ENCODE assay signal across 8 cellular contexts in the genomic region with DNA sequence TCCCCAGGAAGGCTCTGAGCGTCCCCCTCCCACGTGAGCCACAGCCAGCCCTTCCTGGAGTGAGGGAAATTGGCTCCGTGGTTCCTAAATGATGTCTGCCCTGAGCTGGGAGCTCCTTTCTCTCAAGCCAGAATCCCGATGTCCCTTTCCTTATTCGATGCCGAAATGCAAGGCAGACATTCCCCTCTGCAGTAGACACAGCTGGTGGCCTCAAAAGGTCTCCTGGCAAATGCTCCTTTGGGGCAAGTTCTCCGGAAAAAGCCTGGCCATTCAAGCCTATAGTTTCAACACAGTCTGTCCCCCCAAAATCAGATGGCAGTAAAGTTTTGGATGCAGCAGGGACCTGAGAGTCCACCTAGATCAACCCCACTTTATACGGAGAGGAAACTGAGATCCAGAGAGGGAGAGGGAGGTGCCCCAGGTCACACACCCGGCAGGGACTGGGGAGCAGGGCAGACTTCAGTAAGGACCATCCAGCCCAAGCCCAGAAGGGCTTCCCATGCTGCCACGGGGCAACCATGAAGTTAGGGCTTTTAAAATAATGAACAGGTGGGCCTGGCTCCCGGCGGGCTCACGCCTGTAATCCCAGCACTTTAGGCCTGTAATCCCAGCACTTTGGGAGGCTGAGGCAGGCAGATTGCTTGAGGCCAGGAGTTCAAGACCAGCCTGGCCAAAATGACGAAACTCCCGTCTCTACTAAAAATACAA.
DNase-seq lines count a peak whose midpoint lies in the region; ATAC-seq and TF ChIP-seq lines count a peak whose summit lies in the region.

No MANE protein-coding gene starts in this region.

- CTCF ChIA-PET in Caco-2 (lab: Charles Lee), result interaction anchor here (1.1 kb wide), 1 partner anchor 112 kb away, joined by 3 read pairs; no protein-coding TSS in a partner anchor

- DNase-seq in Caco-2 (no peak), NCI-H2227 (lab: John Stamatoyannopoulos, UW; ENCODE audit: unreplicated experiment) (peak; percentile 73), dermis blood vessel endothelial cell (peak; percentile 27), nephron progenitor cell (peak; percentile 15), CD1c-positive myeloid dendritic cell (ENCODE audit: extremely low spot score) (no peak)

- H3K27me3 ChIP-seq in Caco-2 (replicated peaks; ENCODE audit: control insufficient read depth, insufficient read depth, low read length), result no peaks in the 10 kb centered on the region

- peak overlapping the region; percentile 97 for H3K4me3 Mint-ChIP-seq in Caco-2 (ENCODE audit: unreplicated experiment)
- H3K4me3 Mint-ChIP-seq in nephron progenitor cell, result peak overlapping the region; percentile 93

- TF ChIP-seq CTCF in Caco-2 (IDR thresholded peaks at IDR 0.05; ENCODE audit: insufficient read depth in 1 of 2, low read depth in 1 of 2, low read length in 1 of 2, severe bottlenecking in 1 of 2, unreplicated experiment in 1 of 2) (no peak), nephron progenitor cell (IDR thresholded peaks at IDR 0.05) (no peak)

- H3K36me3 Mint-ChIP-seq in Caco-2 (ENCODE audit: insufficient read depth, unreplicated experiment) (no peaks in the 10 kb centered on the region), nephron progenitor cell (ENCODE audit: low read depth) (peaks cover 5% of the 10 kb centered on the region)

- H3K9me3 Mint-ChIP-seq in Caco-2 (ENCODE audit: unreplicated experiment) (no peaks in the 10 kb centered on the region), nephron progenitor cell (peaks cover 10% of the 10 kb centered on the region)

- no TSS peak for BruUV-seq in Caco-2 (replicated peaks; lab: Mats Ljungman, UMichigan)

- H3K27ac Mint-ChIP-seq in Caco-2 (ENCODE audit: unreplicated experiment) (peak overlapping the region; percentile 94), nephron progenitor cell (peak overlapping the region; percentile 90)

- H3K4me1 Mint-ChIP-seq in Caco-2 (ENCODE audit: low read depth, unreplicated experiment), result peaks cover 15% of the 10 kb centered on the region
- peaks cover 56% of the 10 kb centered on the region for H3K4me1 Mint-ChIP-seq in nephron progenitor cell

- ATAC-seq in HG02610 (IDR thresholded peaks at IDR 0.05; ENCODE audit: unreplicated experiment) (no peak), GM18858 (IDR thresholded peaks at IDR 0.05; ENCODE audit: unreplicated experiment) (no peak), GM19467 (IDR thresholded peaks at IDR 0.05; ENCODE audit: unreplicated experiment) (no peak)

- no peaks in the 10 kb centered on the region for H3K27me3 Mint-ChIP-seq in Caco-2 (ENCODE audit: insufficient read depth, unreplicated experiment)
- H3K27me3 Mint-ChIP-seq in nephron progenitor cell (ENCODE audit: low read depth, poor library complexity), result peaks cover 2% of the 10 kb centered on the region

- H3K4me3 ChIP-seq in Caco-2 (ENCODE audit: low read depth, low read length), result peak overlapping the region; percentile 56

- no peaks in the 10 kb centered on the region for H3K9me3 ChIP-seq in Caco-2

- POLR2A ChIA-PET in Caco-2 (lab: Charles Lee), result no interaction called here

- no peaks in the 10 kb centered on the region; the same call in 1 of the 2 replicates for H3K4me1 ChIP-seq in Caco-2

- intact Hi-C loops in Caco-2 (cut with micrococcal nuclease; ENCODE audit: unreplicated experiment), result loop anchor here (5.0 kb wide), 1 partner anchor 113 kb away; no protein-coding TSS in a partner anchor

- no peaks in the 10 kb centered on the region for H3K36me3 ChIP-seq in Caco-2 (ENCODE audit: control insufficient read depth, insufficient read depth, low read length)

Comparison
In these comparisons a context has a peak if more than half of its experiments do, and no peak if none do; other contexts are left out.
1. DNase-seq: peak in NCI-H2227 (single experiment), dermis blood vessel endothelial cell (single experiment) and nephron progenitor cell (single experiment); none in Caco-2 (0 of 2) and CD1c-positive myeloid dendritic cell (single experiment).